8 cellular contexts compared by ENCODE assay signal in the genomic region with DNA sequence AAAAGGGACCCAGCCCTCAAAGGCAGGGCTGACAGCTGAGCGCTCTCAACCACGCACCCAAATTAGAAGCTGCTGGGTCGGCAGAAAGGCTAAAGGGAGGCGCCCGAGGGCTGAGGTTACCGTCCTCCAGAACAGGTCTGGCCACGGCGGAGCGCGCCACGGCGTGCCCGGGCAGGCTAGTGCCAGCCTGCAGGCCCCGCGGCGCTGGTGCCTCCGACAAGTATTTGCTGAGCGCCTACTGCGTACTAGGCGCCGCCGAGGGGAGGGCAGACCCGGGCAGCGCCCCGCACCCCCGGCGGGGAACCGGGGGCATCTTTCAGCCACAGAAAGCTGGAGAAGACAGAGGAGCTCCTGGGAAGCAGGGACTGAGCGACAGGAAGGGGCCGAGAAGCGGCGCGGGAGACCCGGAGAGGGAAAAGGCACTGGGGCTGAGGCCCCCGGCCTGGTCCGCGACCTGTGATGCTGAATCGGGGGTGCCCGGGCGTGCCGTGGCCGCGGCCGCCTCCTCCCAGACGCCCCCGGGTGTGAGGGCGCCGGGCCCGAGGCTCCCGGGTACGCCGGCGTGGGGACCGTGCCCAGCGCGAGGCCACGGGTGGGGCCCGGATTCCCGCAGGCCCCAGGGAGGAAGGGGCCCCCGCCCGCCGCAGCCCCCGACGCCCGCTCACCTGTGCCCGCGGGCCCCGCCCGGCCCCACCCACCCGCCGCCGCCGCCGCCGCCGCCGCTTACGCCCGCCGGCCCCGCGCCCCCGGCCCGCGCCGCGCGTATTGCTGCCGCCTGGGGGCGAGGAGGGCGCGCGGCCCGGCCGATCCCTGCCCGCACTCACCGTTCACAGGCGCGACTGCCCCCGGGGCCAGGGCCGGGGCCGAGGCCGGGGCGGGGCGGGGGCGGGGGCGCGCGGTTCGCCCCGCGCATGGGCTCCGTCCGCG. TPM values are rescaled to one million over a fixed set of nuclear protein-coding genes. Genes with fewer than 3 reads are reported as not detected.
DNase-seq lines count a peak whose midpoint lies in the region; ATAC-seq and TF ChIP-seq lines count a peak whose summit lies in the region.

No MANE protein-coding gene starts in this region.

- ATAC-seq in HG03342 (IDR thresholded peaks at IDR 0.05; ENCODE audit: unreplicated experiment) (peak; percentile 10), GM18858 (IDR thresholded peaks at IDR 0.05; ENCODE audit: unreplicated experiment) (no peak), HG02571 (IDR thresholded peaks at IDR 0.05; ENCODE audit: unreplicated experiment) (no peak)

- H3K9me3 ChIP-seq in endocrine pancreas (ENCODE audit: control insufficient read depth, low read length) = no peaks in the 10 kb centered on the region

- DNase-seq in NCI-H748 (lab: John Stamatoyannopoulos, UW; ENCODE audit: unreplicated experiment) = peak; percentile 52
- DNase-seq in NCI-H748 treated with DMSO at 0.1 percent for 48 hours (lab: John Stamatoyannopoulos, UW) = no peak
- DNase-seq in myocyte (ENCODE audit: low read depth) = peak; percentile 86

- no peaks in the 10 kb centered on the region for H3K4me1 ChIP-seq in endocrine pancreas (ENCODE audit: control insufficient read depth, insufficient read depth, low read length)

- peak overlapping the region; percentile 61 for H3K9ac ChIP-seq in endocrine pancreas (ENCODE audit: control insufficient read depth, insufficient read depth, low read length)

- no peaks in the 10 kb centered on the region for H3K36me3 ChIP-seq in endocrine pancreas (ENCODE audit: control insufficient read depth, insufficient read depth, low read length)

- H3K4me3 ChIP-seq in WI38 (ENCODE audit: low read depth, low read length) (peak overlapping the region; percentile 86), endocrine pancreas (ENCODE audit: control insufficient read depth, insufficient read depth, low read length) (no peak overlapping the region)

- no peak for TF ChIP-seq CTCF in WI38 (IDR thresholded peaks at IDR 0.05; ENCODE audit: low read depth, low read length)

- no peaks in the 10 kb centered on the region for H3K27me3 ChIP-seq in endocrine pancreas (ENCODE audit: control insufficient read depth, insufficient read depth, low read length)

RNA-seq across cellular contexts. Expression of a gene that starts 0.5 kb away (rescaled TPM):
- total RNA-seq in myocyte = 37.9 and 66.0 TPM in 2 replicates
- polyA plus RNA-seq in myocyte (2012) = 124 TPM

RNA-seq across cellular contexts. Expression of a gene that starts 2.5 kb away (rescaled TPM):
- total RNA-seq in myocyte = 1.3 and 2.3 TPM in 2 replicates
- polyA plus RNA-seq in myocyte (2012) = 1.8 TPM

RNA-seq across cellular contexts. Expression of a gene that starts 25.7 kb away (rescaled TPM):
- 0.31 and 0.78 TPM in 2 replicates for total RNA-seq in myocyte
- polyA plus RNA-seq in myocyte (2012) = 2.2 TPM

RNA-seq across cellular contexts. Expression of a gene that starts 25.9 kb away (rescaled TPM):
- 21.1 and 32.2 TPM in 2 replicates for total RNA-seq in myocyte
- polyA plus RNA-seq in myocyte (2012) = 29.1 TPM

RNA-seq across cellular contexts. Expression of a gene that starts 27.8 kb away (rescaled TPM):
- total RNA-seq in myocyte = 419 and 464 TPM in 2 replicates
- 267 TPM for polyA plus RNA-seq in myocyte (2012)
